8 cellular contexts compared by ENCODE assay signal in genomic region chr6:139016337-139017213, GRCh38. TPM values are rescaled to one million over a fixed set of nuclear protein-coding genes. Genes with fewer than 3 reads are reported as not detected.
DNase-seq lines count a peak whose midpoint lies in the region; ATAC-seq and TF ChIP-seq lines count a peak whose summit lies in the region.

No MANE protein-coding gene starts in this region.

- H3K27ac ChIP-seq in left lung: no peak overlapping the region
- H3K27ac ChIP-seq in tibial artery: no peak overlapping the region

- H3K27me3 ChIP-seq in left lung: no peaks in the 10 kb centered on the region
- H3K27me3 ChIP-seq in tibial artery: no peaks in the 10 kb centered on the region

- no peaks in the 10 kb centered on the region for H3K36me3 ChIP-seq in left lung
- no peaks in the 10 kb centered on the region for H3K36me3 ChIP-seq in tibial artery

- ATAC-seq in GM18505 (IDR thresholded peaks at IDR 0.05; ENCODE audit: unreplicated experiment): peak; percentile 81
- ATAC-seq in GM21825 (IDR thresholded peaks at IDR 0.05; ENCODE audit: unreplicated experiment): peak; percentile 75
- peak; percentile 36 for ATAC-seq in left lung
- ATAC-seq in naive thymus-derived CD8-positive, alpha-beta T cell: no peak
- ATAC-seq in activated naive CD8-positive, alpha-beta T cell treated with anti-CD3 and anti-CD28 coated beads, Interleukin-2, amount 50 U/mL, for 24 hours: no peak

- H3K4me3 Mint-ChIP-seq in naive thymus-derived CD8-positive, alpha-beta T cell: no peak overlapping the region
- H3K4me3 Mint-ChIP-seq in activated naive CD8-positive, alpha-beta T cell treated with anti-CD3 and anti-CD28 coated beads, Interleukin-2, amount 50 U/mL, for 24 hours: no peak overlapping the region

- H3K4me1 ChIP-seq in left lung (no peaks in the 10 kb centered on the region), tibial artery (no peaks in the 10 kb centered on the region)

- POLR2A ChIA-PET in naive thymus-derived CD8-positive, alpha-beta T cell (lab: Charles Lee): interaction anchor here (1.2 kb wide), 1 partner anchor 10 kb away, joined by 3 read pairs; no protein-coding TSS in a partner anchor

- H3K9me3 Mint-ChIP-seq in naive thymus-derived CD8-positive, alpha-beta T cell: peaks cover 0 to 2% (median 0%) of the 10 kb centered on the region in 9 donors
- no peaks in the 10 kb centered on the region for H3K9me3 Mint-ChIP-seq in activated naive CD8-positive, alpha-beta T cell treated with anti-CD3 and anti-CD28 coated beads, Interleukin-2, amount 50 U/mL, for 24 hours

- no peaks in the 10 kb centered on the region for H3K36me3 Mint-ChIP-seq in naive thymus-derived CD8-positive, alpha-beta T cell
- no peaks in the 10 kb centered on the region for H3K36me3 Mint-ChIP-seq in activated naive CD8-positive, alpha-beta T cell treated with anti-CD3 and anti-CD28 coated beads, Interleukin-2, amount 50 U/mL, for 24 hours (ENCODE audit: low read depth)

- H3K27me3 Mint-ChIP-seq in naive thymus-derived CD8-positive, alpha-beta T cell: peaks cover 0 to 4% (median 0%) of the 10 kb centered on the region in 5 donors
- no peaks in the 10 kb centered on the region for H3K27me3 Mint-ChIP-seq in activated naive CD8-positive, alpha-beta T cell treated with anti-CD3 and anti-CD28 coated beads, Interleukin-2, amount 50 U/mL, for 24 hours

- no peak for TF ChIP-seq CTCF in left lung (IDR thresholded peaks at IDR 0.05)
- no peak for TF ChIP-seq CTCF in tibial artery (IDR thresholded peaks at IDR 0.05)

- peak; percentile 75 for DNase-seq in NAMALWA (ENCODE audit: low spot score)
- no peak for DNase-seq in left lung
- DNase-seq in tibial artery: no peak
- DNase-seq in NCI-H146 treated with DMSO at 0.1 percent for 48 hours (lab: John Stamatoyannopoulos, UW; ENCODE audit: unreplicated experiment): no peak
- no peak for DNase-seq in naive thymus-derived CD8-positive, alpha-beta T cell
- no peak for DNase-seq in activated naive CD8-positive, alpha-beta T cell treated with anti-CD3 and anti-CD28 coated beads, Interleukin-2, amount 50 U/mL, for 24 hours

- H3K4me1 Mint-ChIP-seq in naive thymus-derived CD8-positive, alpha-beta T cell: peaks cover 0 to 13% (median 4%) of the 10 kb centered on the region in 4 donors
- H3K4me1 Mint-ChIP-seq in activated naive CD8-positive, alpha-beta T cell treated with anti-CD3 and anti-CD28 coated beads, Interleukin-2, amount 50 U/mL, for 24 hours: peaks cover 3% of the 10 kb centered on the region

- H3K9me3 ChIP-seq in left lung: no peaks in the 10 kb centered on the region
- H3K9me3 ChIP-seq in tibial artery: no peaks in the 10 kb centered on the region

- H3K4me3 ChIP-seq in left lung (no peak overlapping the region), tibial artery (no peak overlapping the region)

- intact Hi-C loops in left lung (cut with DNase I): no loop called here
- intact Hi-C loops in tibial artery (cut with DNase I; ENCODE audit: low total_unique reads): no loop called here

- no peak for TF ChIP-seq POLR2A in GM18505 (IDR thresholded peaks at IDR 0.05; ENCODE audit: borderline replicate concordance, extremely low read depth, insufficient read depth, insufficient read length)

- H3K27ac Mint-ChIP-seq in naive thymus-derived CD8-positive, alpha-beta T cell: peak overlapping the region in 1 of 10 donors; percentile 69
- no peak overlapping the region for H3K27ac Mint-ChIP-seq in activated naive CD8-positive, alpha-beta T cell treated with anti-CD3 and anti-CD28 coated beads, Interleukin-2, amount 50 U/mL, for 24 hours

RNA-seq across cellular contexts. Expression of gene ABRACL, which starts 12.0 kb away (rescaled TPM):
- 10 to 100 TPM; 39.1 to 40.2 TPM for total RNA-seq in left lung
- 100 to 1,000 TPM; 105 to 112 TPM for total RNA-seq in naive thymus-derived CD8-positive, alpha-beta T cell
- polyA plus RNA-seq in naive thymus-derived CD8-positive, alpha-beta T cell: 100 to 1,000 TPM; 210 to 228 (median 217) TPM

RNA-seq across cellular contexts. Expression of gene REPS1, which starts 28.5 kb away (rescaled TPM):
- 10 to 100 TPM; 29.3 to 31.8 TPM for total RNA-seq in left lung
- total RNA-seq in naive thymus-derived CD8-positive, alpha-beta T cell: 10 to 100 TPM; 69.9 to 70.0 TPM
- 10 to 100 TPM; 19.4 to 45.3 (median 28.4) TPM for polyA plus RNA-seq in naive thymus-derived CD8-positive, alpha-beta T cell

Comparison
In these comparisons a context has a peak if more than half of its experiments do, and no peak if none do; other contexts are left out.
1. ATAC-seq: peak in GM18505 (single experiment), GM21825 (single experiment) and left lung (single experiment); none in naive thymus-derived CD8-positive, alpha-beta T cell (0 of 2) and activated naive CD8-positive, alpha-beta T cell treated with anti-CD3 and anti-CD28 coated beads, Interleukin-2, amount 50 U/mL, for 24 hours (single experiment).